In the genomic region with DNA sequence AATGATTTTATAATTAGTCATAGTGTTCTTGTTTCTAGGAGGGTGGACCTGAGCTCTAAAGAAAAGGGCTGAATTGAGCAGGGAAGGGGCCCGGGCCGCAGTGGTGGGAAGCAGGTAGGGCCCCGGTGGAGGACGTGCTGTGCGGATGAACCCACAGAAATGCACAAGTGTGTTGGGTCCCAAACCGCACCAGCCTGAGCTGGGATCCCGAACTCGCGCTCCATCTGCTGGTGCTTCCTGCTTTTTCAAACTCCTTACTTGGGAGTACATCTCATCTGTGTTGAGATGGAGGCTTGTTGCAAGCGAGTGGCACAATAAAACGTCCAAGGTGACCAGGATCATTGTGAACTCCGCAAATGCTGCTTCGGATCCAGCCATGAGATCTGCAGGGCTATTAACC, we compare ENCODE assay signal across 32 cellular contexts.
"Had no signal": no experiment of that assay in that cellular context is flagged by ENCODE, and none has a peak within 500 bp of the region (broad histone marks: within the 10 kb centered on the region; RNA-seq: fewer than 3 reads in every experiment).

No MANE protein-coding gene starts in this region.

- H3K27ac ChIP-seq: adrenal gland, body of pancreas, esophagus muscularis mucosa, foreskin keratinocyte, gastrocnemius medialis, heart left ventricle had no signal

- H3K4me1 ChIP-seq: body of pancreas, foreskin keratinocyte, gastrocnemius medialis, heart left ventricle had no signal

- ATAC-seq: activated CD4-positive, alpha-beta T cell treated with anti-CD3 and anti-CD28 coated beads for 36 hours; activated CD8-positive, alpha-beta memory T cell treated with anti-CD3 and anti-CD28 coated beads, Interleukin-2, amount 10 ng/mL, durations not matched to agents 7 days and 5 days; activated CD8-positive, alpha-beta T cell treated with anti-CD3 and anti-CD28 coated beads, Interleukin-2, amount 10 ng/mL, durations not matched to agents 7 days and 5 days; activated naive CD8-positive, alpha-beta T cell treated with anti-CD3 and anti-CD28 coated beads, Interleukin-2, amount 50 U/mL, for 24 hours; body of pancreas; effector memory CD8-positive, alpha-beta T cell; foreskin keratinocyte; gastrocnemius medialis; heart left ventricle; T-helper 17 cell had no signal

- H3K4me3 ChIP-seq: adrenal gland, body of pancreas, esophagus muscularis mucosa, gastrocnemius medialis, heart left ventricle had no signal

- FAIRE-seq: colon had no signal

- H3K9me3 ChIP-seq: adrenal gland, body of pancreas, esophagus muscularis mucosa, gastrocnemius medialis, heart left ventricle had no signal

- H3K36me3 ChIP-seq: adrenal gland, esophagus muscularis mucosa, gastrocnemius medialis, heart left ventricle had no signal

- DNase-seq: activated CD4-positive, alpha-beta memory T cell treated with anti-CD3 and anti-CD28 coated beads for 36 hours; activated CD4-positive, alpha-beta T cell treated with anti-CD3 and anti-CD28 coated beads for 36 hours; activated CD4-positive, alpha-beta T cell treated with anti-CD3 and anti-CD28 coated beads, Interleukin-2, amount 10 ng/mL, durations not matched to agents 24 days and 14 days; activated CD4-positive, CD25-positive, alpha-beta regulatory T cell; activated CD4-positive, CD25-positive, alpha-beta regulatory T cell treated with anti-CD3 and anti-CD28 coated beads, Interleukin-2, amount 50 U/mL, for 72 hours; activated CD8-positive, alpha-beta memory T cell treated with anti-CD3 and anti-CD28 coated beads, Interleukin-2, amount 10 ng/mL, durations not matched to agents 7 days and 5 days; activated CD8-positive, alpha-beta memory T cell treated with anti-CD3 and anti-CD28 coated beads, Interleukin-2, amount 50 U/mL, for 4 hours; activated CD8-positive, alpha-beta T cell treated with anti-CD3 and anti-CD28 coated beads, Interleukin-2, amount 10 ng/mL, durations not matched to agents 7 days and 5 days; activated effector memory CD4-positive, alpha-beta T cell treated with anti-CD3 and anti-CD28 coated beads, Interleukin-2, amount 50 U/mL, for 16 hours; activated naive CD4-positive, alpha-beta T cell treated with anti-CD3 and anti-CD28 coated beads for 36 hours; activated naive CD8-positive, alpha-beta T cell treated with anti-CD3 and anti-CD28 coated beads for 36 hours; activated naive CD8-positive, alpha-beta T cell treated with anti-CD3 and anti-CD28 coated beads, Interleukin-2, amount 50 U/mL, for 24 hours; activated T-cell treated with anti-CD3 and anti-CD28 coated beads, Interleukin-2, amount 50 U/mL, for 1 hour; activated T-cell treated with anti-CD3 and anti-CD28 coated beads, Interleukin-2, amount 50 U/mL, for 48 hours; amygdala; aorta; body of pancreas; caudate nucleus; cortex of kidney; dermis blood vessel endothelial cell; effector CD4-positive, alpha-beta T cell; effector memory CD8-positive, alpha-beta T cell; erythroblast; foreskin keratinocyte; gastrocnemius medialis; glutamatergic neuron; heart left ventricle; T-helper 17 cell; T1000 had no signal

- H3K27me3 ChIP-seq: adrenal gland, body of pancreas, esophagus muscularis mucosa, foreskin keratinocyte, gastrocnemius medialis had no signal
